In the genomic region with DNA sequence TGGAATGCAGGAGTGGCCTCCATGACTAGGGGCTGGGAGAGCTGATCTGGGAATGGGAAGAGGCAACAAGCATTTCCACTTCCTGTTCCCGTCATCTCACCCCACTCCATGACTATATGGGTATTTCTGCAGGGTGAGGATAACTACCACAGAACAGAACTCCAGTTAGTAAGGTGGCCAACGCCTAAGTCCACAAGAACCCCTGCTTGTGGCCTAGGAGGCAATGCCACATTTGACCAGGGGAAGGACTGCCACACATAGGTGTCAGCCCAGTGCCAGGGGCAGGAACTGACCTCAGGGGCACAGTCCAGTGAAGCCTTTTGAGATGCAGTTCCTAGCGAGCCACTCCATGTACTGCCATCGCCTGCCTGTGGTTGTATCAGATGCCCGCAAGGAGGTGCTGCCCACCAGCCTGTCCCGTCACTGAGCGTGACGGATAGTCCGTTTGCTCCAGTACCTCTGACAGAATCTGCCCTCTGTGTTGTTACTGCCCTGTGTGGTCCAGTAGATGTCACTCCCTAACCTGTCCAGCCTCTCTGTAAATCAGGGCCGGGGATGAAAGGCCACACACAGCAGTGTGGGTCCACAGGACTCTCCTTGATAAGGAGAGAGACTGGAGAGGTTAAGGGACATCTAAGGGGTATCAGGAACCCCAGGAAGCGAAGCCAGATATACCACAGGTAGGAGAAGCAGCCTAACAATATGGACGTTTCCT, we compare ENCODE assay signal across 7 cellular contexts. TPM values are rescaled to one million over a fixed set of nuclear protein-coding genes. Genes with fewer than 3 reads are reported as not detected.
DNase-seq lines count a peak whose midpoint lies in the region; ATAC-seq, FAIRE-seq and TF ChIP-seq lines count a peak whose summit lies in the region.

No MANE protein-coding gene starts in this region.

- no peak overlapping the region for H3K9ac ChIP-seq in Karpas-422 (ENCODE audit: low read length)

- no peak for FAIRE-seq in bronchial epithelial cell (lab: Jason Lieb, UNC)

- H3K27me3 ChIP-seq in Karpas-422 (ENCODE audit: low read length) (no peaks in the 10 kb centered on the region), bronchial epithelial cell (ENCODE audit: control insufficient read depth, insufficient read depth, low read length) (no peaks in the 10 kb centered on the region)

- H3K4me3 ChIP-seq in Karpas-422 (ENCODE audit: low read length) = no peak overlapping the region
- H3K4me3 ChIP-seq in bronchial epithelial cell (ENCODE audit: low read depth, low read length) = no peak overlapping the region

- POLR2A ChIA-PET in GM10248 (lab: Yijun Ruan, JAX) = interaction anchor here (2.6 kb wide), 1 partner anchor 272 kb away, joined by 9 read pairs; the partner anchor contains the start of gene RNU5B-1

- H3K36me3 ChIP-seq in Karpas-422 (ENCODE audit: insufficient read depth, low read length) (no peaks in the 10 kb centered on the region), bronchial epithelial cell (ENCODE audit: control insufficient read depth, insufficient read depth, low read length) (no peaks in the 10 kb centered on the region)

- H3K27ac ChIP-seq in Karpas-422 (ENCODE audit: low read length) = no peak overlapping the region

- ATAC-seq in GM19397 (IDR thresholded peaks at IDR 0.05; ENCODE audit: unreplicated experiment) = no peak

- peak overlapping the region; percentile 30 for H3K4me2 ChIP-seq in Karpas-422 (ENCODE audit: low read depth, low read length, poor library complexity, severe bottlenecking)

- H3K9me2 ChIP-seq in Karpas-422 (replicated peaks; ENCODE audit: insufficient read depth, low read length) = no peaks in the 10 kb centered on the region

- TF ChIP-seq CTCF in GM10248 (IDR thresholded peaks at IDR 0.05; ENCODE audit: control extremely low read depth, extremely low read depth, low read depth, missing control alignments) (peak; percentile 50), bronchial epithelial cell (IDR thresholded peaks at IDR 0.05; ENCODE audit: insufficient read depth, low read length, severe bottlenecking) (peak; percentile 91)

- DNase-seq in GM10248 (ENCODE audit: extremely low spot score) (no peak), Karpas-422 (peak; percentile 78), SKM-1 (lab: John Stamatoyannopoulos, UW; ENCODE audit: unreplicated experiment) (peak; percentile 59), bronchial epithelial cell (ENCODE audit: low read depth) (peak; percentile 61), kidney tubule cell (ENCODE audit: low spot score) (peak; percentile 90)
- DNase-seq in stimulated activated CD8-positive, alpha-beta memory T cell treated with anti-CD3 and anti-CD28 coated beads, Interleukin-4, amount 100 ng/mL, for 24 hours (ENCODE audit: low read depth) = peak; percentile 22

- no peaks in the 10 kb centered on the region; the same call in 1 of the 2 replicates for H4K20me1 ChIP-seq in Karpas-422 (ENCODE audit: insufficient read depth, low read depth, low read length)

- CTCF ChIA-PET in GM10248 (lab: Yijun Ruan, JAX) = interaction anchor here (0.9 to 2.5 kb wide), 17 partner anchors 9 to 368 kb away, joined by 3 to 22 read pairs (median 4); partner anchors contain the start of genes KBTBD13 and SPG21

- H3K9me3 ChIP-seq in Karpas-422 (ENCODE audit: low read length) = no peaks in the 10 kb centered on the region

- H2AFZ ChIP-seq in Karpas-422 (ENCODE audit: low read length) = no peak overlapping the region

- H3K79me2 ChIP-seq in Karpas-422 (ENCODE audit: low read length) = peaks cover 14% of the 10 kb centered on the region

- H3K4me1 ChIP-seq in Karpas-422 (ENCODE audit: low read length) = peaks cover 14% of the 10 kb centered on the region

RNA-seq across cellular contexts. Expression of gene MTFMT, which starts 3.5 kb away (rescaled TPM):
- total RNA-seq in Karpas-422 (2014; rRNA removed; shearing (Covaris generic); ENCODE audit: low replicate concordance) = 19.3 and 23.4 TPM in 2 replicates
- 10.4 and 17.4 TPM in 2 replicates for total RNA-seq in bronchial epithelial cell

RNA-seq across cellular contexts. Expression of gene SLC51B, which starts 12.2 kb away (rescaled TPM):
- not detected in 2 replicates for total RNA-seq in Karpas-422 (2014; rRNA removed; shearing (Covaris generic); ENCODE audit: low replicate concordance)
- not detected in 2 replicates for total RNA-seq in bronchial epithelial cell

RNA-seq across cellular contexts. Expression of gene RASL12, which starts 34.8 kb away (rescaled TPM):
- total RNA-seq in Karpas-422 (2014; rRNA removed; shearing (Covaris generic); ENCODE audit: low replicate concordance) = not detected in 2 replicates
- total RNA-seq in bronchial epithelial cell = not detected in 2 replicates

RNA-seq across cellular contexts. Expression of gene SPG21, which starts 43.3 kb away (rescaled TPM):
- 93.0 and 111 TPM in 2 replicates for total RNA-seq in Karpas-422 (2014; rRNA removed; shearing (Covaris generic); ENCODE audit: low replicate concordance)
- total RNA-seq in bronchial epithelial cell = 72.6 and 95.8 TPM in 2 replicates

RNA-seq across cellular contexts. Expression of gene KBTBD13, which starts 43.6 kb away (rescaled TPM):
- total RNA-seq in Karpas-422 (2014; rRNA removed; shearing (Covaris generic); ENCODE audit: low replicate concordance) = not detected in 2 replicates
- not detected in 2 replicates for total RNA-seq in bronchial epithelial cell
